In genomic region chr9:14424323-14424722, GRCh38 we compare ENCODE assay signal across 28 cellular contexts.
DNase-seq lines count a peak whose midpoint lies in the region; ATAC-seq, FAIRE-seq and TF ChIP-seq lines count a peak whose summit lies in the region.
"Had no signal": no experiment of that assay in that cellular context is flagged by ENCODE, and none has a peak within 500 bp of the region (broad histone marks: within the 10 kb centered on the region; RNA-seq: fewer than 3 reads in every experiment).

No MANE protein-coding gene starts in this region.

- WGBS in H1 (ENCODE audit: extremely low coverage in 1 of 2, insufficient coverage in 1 of 2, insufficient read length in 1 of 2, insufficient replicate concordance in 2 of 2, low coverage in 1 of 2, low lambda C conversion rate in 2 of 2, missing lambda C conversion rate in 1 of 2), 2 experiments: 62% methylated on average over 9 of the region's 9 CpGs; no CpG with 5 or more reads in 1 of the 2 experiments
- 64 to 77% methylated on average over 9 of the region's 9 CpGs for WGBS in sigmoid colon, 2 donors

- TF ChIP-seq EP300 in H1 (IDR thresholded peaks at IDR 0.05; ENCODE audit: borderline replicate concordance in 1 of 2, low read depth in 2 of 2, low read length in 2 of 2) (no peak), sigmoid colon (IDR thresholded peaks at IDR 0.05) (no peak)

- no peak overlapping the region for H3K4ac ChIP-seq in H1 (replicated peaks; ENCODE audit: insufficient read length, low read depth, low read length)

- H3K79me1 ChIP-seq in H1 (ENCODE audit: low read depth, low read length): no peaks in the 10 kb centered on the region

- H4K20me1 ChIP-seq in H1 (replicated peaks in 1 of 2; ENCODE audit: control insufficient read depth in 1 of 2, insufficient read depth in 2 of 2, low read length in 2 of 2): no peaks in the 10 kb centered on the region

- no peak overlapping the region for H3K9ac ChIP-seq in H1 (replicated peaks in 1 of 4; ENCODE audit: extremely low read depth in 1 of 4, low read depth in 3 of 4, low read length in 3 of 4)

- no peaks in the 10 kb centered on the region for H3K79me2 ChIP-seq in H1 (ENCODE audit: control insufficient read depth in 1 of 2, insufficient read depth in 2 of 2, low read length in 2 of 2)

- H3K9me3 Mint-ChIP-seq in nephron progenitor cell: no peaks in the 10 kb centered on the region
- H3K9me3 Mint-ChIP-seq: activated B cell treated with CpG ODN at 0.5 μM for 24 hours; activated CD4-positive, alpha-beta memory T cell treated with anti-CD3 and anti-CD28 coated beads for 36 hours; activated naive CD8-positive, alpha-beta T cell treated with anti-CD3 and anti-CD28 coated beads for 36 hours; HFFc6 had no signal

- TF ChIP-seq CTCF in H1 (IDR thresholded peaks at IDR 0.05; ENCODE audit: control extremely low read depth in 1 of 3, insufficient read depth in 1 of 3, low read depth in 1 of 3, low read length in 3 of 3): no peak
- no peak for TF ChIP-seq CTCF in nephron progenitor cell (IDR thresholded peaks at IDR 0.05)
- TF ChIP-seq CTCF in sigmoid colon (IDR thresholded peaks at IDR 0.05): no peak

- H2BK12ac ChIP-seq in H1 (ENCODE audit: low read depth, low read length): 0 out of 2 replicates have a peak overlapping the region, but pooled peaks have one; percentile 93

- H3K23ac ChIP-seq in H1 (ENCODE audit: insufficient read length): no peak overlapping the region

- 0 out of 2 replicates have a peak overlapping the region, but pooled peaks have one; percentile 36 for H2AFZ ChIP-seq in H1 (ENCODE audit: low read length)

- H3K36me3 ChIP-seq in H1 (ENCODE audit: control insufficient read depth in 2 of 4, insufficient read depth in 4 of 4, low read length in 3 of 4) (no peaks in the 10 kb centered on the region), sigmoid colon (no peaks in the 10 kb centered on the region)
- H3K36me3 ChIP-seq: prostate gland, thoracic aorta had no signal

- H2BK5ac ChIP-seq in H1 (ENCODE audit: low read depth, low read length): no peak overlapping the region

- H4K8ac ChIP-seq in H1 (ENCODE audit: extremely low read depth, insufficient read depth, low read length): no peak overlapping the region

- H2BK20ac ChIP-seq in H1 (ENCODE audit: low read length): no peak overlapping the region

- H3K27ac ChIP-seq in H1 (ENCODE audit: low read depth, low read length): no peak overlapping the region
- no peak overlapping the region for H3K27ac ChIP-seq in sigmoid colon
- H3K27ac ChIP-seq: foreskin keratinocyte, thoracic aorta had no signal

- H3K4me3 ChIP-seq in H1 (ENCODE audit: extremely low read depth in 1 of 4, insufficient read depth in 2 of 4, low read depth in 3 of 4, low read length in 4 of 4) (no peak overlapping the region; a peak in 1 of 8 replicates), sigmoid colon (no peak overlapping the region)
- H3K4me3 ChIP-seq: prostate gland, thoracic aorta had no signal

- H3K27me3 ChIP-seq in H1 (replicated peaks in 1 of 4; ENCODE audit: control insufficient read depth in 3 of 4, extremely low read depth in 1 of 4, insufficient read depth in 3 of 4, low read length in 3 of 4) (no peaks in the 10 kb centered on the region), sigmoid colon (no peaks in the 10 kb centered on the region)

- ATAC-seq in GM19452 (IDR thresholded peaks at IDR 0.05; ENCODE audit: unreplicated experiment) (no peak), GM18498 (IDR thresholded peaks at IDR 0.05; ENCODE audit: unreplicated experiment) (no peak)
- ATAC-seq: foreskin keratinocyte; naive thymus-derived CD4-positive, alpha-beta T cell had no signal

- H3K4me2 ChIP-seq in H1 (ENCODE audit: insufficient read depth in 1 of 2, low read depth in 2 of 2, low read length in 2 of 2): 0 out of 4 replicates have a peak overlapping the region, but pooled peaks have one; percentile 1 to 19

- TF ChIP-seq POLR2A in H1 (IDR thresholded peaks at IDR 0.05; ENCODE audit: control extremely low read depth in 1 of 2, low read depth in 2 of 2, low read length in 2 of 2) (no peak), sigmoid colon (IDR thresholded peaks at IDR 0.05) (no peak)

- H3K4me1 ChIP-seq in H1 (replicated peaks in 1 of 4; ENCODE audit: control insufficient read depth in 3 of 4, insufficient read depth in 4 of 4, low read length in 3 of 4) (peaks cover 5 to 22% (median 15%) of the 10 kb centered on the region in 4 experiments), sigmoid colon (peaks cover 0 to 13% (median 8%) of the 10 kb centered on the region in 4 donors)
- H3K4me1 ChIP-seq: foreskin keratinocyte, prostate gland had no signal

- H3K9me3 ChIP-seq in H1 (ENCODE audit: insufficient read depth in 2 of 2, low read depth in 1 of 2, low read length in 1 of 2): no peaks in the 10 kb centered on the region
- H3K9me3 ChIP-seq in sigmoid colon: no peaks in the 10 kb centered on the region
- H3K9me3 ChIP-seq: prostate gland, thoracic aorta had no signal

- no peak overlapping the region for H2AK5ac ChIP-seq in H1 (ENCODE audit: low read depth, low read length)

- H4K5ac ChIP-seq in H1 (ENCODE audit: insufficient read length, low read depth, low read length): no peak overlapping the region

- no peak overlapping the region for H3K56ac ChIP-seq in H1 (replicated peaks; ENCODE audit: insufficient read length, low read depth, low read length)

- H3K27ac Mint-ChIP-seq in nephron progenitor cell: peak overlapping the region; percentile 89
- H3K27ac Mint-ChIP-seq: activated B cell treated with CpG ODN at 0.5 μM for 24 hours; activated CD4-positive, alpha-beta memory T cell treated with anti-CD3 and anti-CD28 coated beads for 36 hours; activated naive CD8-positive, alpha-beta T cell treated with anti-CD3 and anti-CD28 coated beads for 36 hours; CD8-positive, alpha-beta memory T cell; HFFc6; naive thymus-derived CD4-positive, alpha-beta T cell had no signal

- H3K4me1 Mint-ChIP-seq in nephron progenitor cell: peaks cover 63% of the 10 kb centered on the region

- peaks cover 8% of the 10 kb centered on the region for H3K27me3 Mint-ChIP-seq in nephron progenitor cell (ENCODE audit: low read depth, poor library complexity)

- H3K23me2 ChIP-seq in H1 (ENCODE audit: low read depth, low read length): no peaks in the 10 kb centered on the region

- POLR2A ChIA-PET in H1 (lab: Charles Lee; ENCODE audit: partially characterized antibody): no interaction called here

- intact Hi-C loops in sigmoid colon (cut with DNase I): loop anchor here (10.0 kb wide), 1 partner anchor 1390 kb away; no protein-coding TSS in a partner anchor

- FAIRE-seq in H1 (lab: Jason Lieb, UNC): peak; percentile 65
- FAIRE-seq: keratinocyte had no signal

- TF ChIP-seq RAD21 in H1 (IDR thresholded peaks at IDR 0.05 in 1 of 2, conservative IDR thresholded peaks at IDR 0.05 in 1 of 2; ENCODE audit: low read depth in 2 of 2, low read length in 2 of 2): no peak

- no peak overlapping the region for H3K18ac ChIP-seq in H1 (ENCODE audit: extremely low read depth, low read length)

- no peaks in the 10 kb centered on the region for H3K36me3 Mint-ChIP-seq in nephron progenitor cell (ENCODE audit: low read depth)
- H3K36me3 Mint-ChIP-seq: activated CD4-positive, alpha-beta memory T cell treated with anti-CD3 and anti-CD28 coated beads for 36 hours; activated naive CD8-positive, alpha-beta T cell treated with anti-CD3 and anti-CD28 coated beads for 36 hours; CD8-positive, alpha-beta memory T cell; naive thymus-derived CD4-positive, alpha-beta T cell had no signal

- no peak overlapping the region for H3K14ac ChIP-seq in H1 (ENCODE audit: insufficient read length)

- CTCF ChIA-PET in H1 (lab: Charles Lee; ENCODE audit: partially characterized antibody): interaction anchor here (1.1 to 7.3 kb wide), 5 partner anchors 16 to 1390 kb away, joined by 3 to 85 read pairs (median 6); no protein-coding TSS in a partner anchor

- H2BK120ac ChIP-seq in H1 (replicated peaks; ENCODE audit: low read depth, low read length): no peak overlapping the region

- no peak overlapping the region for H3K4me3 Mint-ChIP-seq in nephron progenitor cell
- H3K4me3 Mint-ChIP-seq: activated B cell treated with CpG ODN at 0.5 μM for 24 hours; activated CD4-positive, alpha-beta memory T cell treated with anti-CD3 and anti-CD28 coated beads for 36 hours; activated naive CD8-positive, alpha-beta T cell treated with anti-CD3 and anti-CD28 coated beads for 36 hours; CD8-positive, alpha-beta memory T cell; naive thymus-derived CD4-positive, alpha-beta T cell had no signal

- H2BK15ac ChIP-seq in H1 (ENCODE audit: low read length): no peak overlapping the region

- H4K91ac ChIP-seq in H1 (replicated peaks; ENCODE audit: insufficient read length, low read length): no peak overlapping the region

- DNase-seq in NCI-H748 (lab: John Stamatoyannopoulos, UW; ENCODE audit: unreplicated experiment) (peak; percentile 8), NCI-H748 treated with DMSO at 0.1 percent for 48 hours (lab: John Stamatoyannopoulos, UW) (no peak), H1 (ENCODE audit: low read depth in 1 of 2, low spot score in 2 of 2) (no peak), nephron progenitor cell (no peak), sigmoid colon (no peak), NCI-H2171 (lab: John Stamatoyannopoulos, UW) (no peak)
- DNase-seq: 8988T; activated B cell treated with CpG ODN at 0.5 μM for 24 hours; activated CD4-positive, alpha-beta memory T cell treated with anti-CD3 and anti-CD28 coated beads for 36 hours; activated naive CD8-positive, alpha-beta T cell treated with anti-CD3 and anti-CD28 coated beads for 36 hours; CD8-positive, alpha-beta memory T cell; cerebellar nuclear complex; GDM1; HFFc6; naive thymus-derived CD4-positive, alpha-beta T cell; NCI-H1105 treated with DMSO at 0.1 percent for 48 hours; NCI-H2029 treated with DMSO at 0.1 percent for 48 hours; NCI-H510A; RPMI8226; stimulated activated CD4-positive, alpha-beta T cell treated with anti-CD3 and anti-CD28 coated beads, Interleukin-2, amount 100 ng/mL, for 24 hours; stimulated activated naive CD4-positive, alpha-beta T cell; T-helper 9 cell had no signal

TF ChIP-seq in H1, 55 proteins besides CTCF, POLR2A, EP300 and RAD21:
- TF ChIP-seq TEAD4 (IDR thresholded peaks at IDR 0.05; ENCODE audit: low read depth, low read length) (peak; percentile 76), SP1 (IDR thresholded peaks at IDR 0.05; ENCODE audit: low read depth, low read length) (peak; percentile 73), TAF7 (optimal IDR thresholded peaks at IDR 0.05; ENCODE audit: borderline replicate concordance, low read depth, low read length) (no peak)
